15 cellular contexts compared by ENCODE assay signal in the genomic region with DNA sequence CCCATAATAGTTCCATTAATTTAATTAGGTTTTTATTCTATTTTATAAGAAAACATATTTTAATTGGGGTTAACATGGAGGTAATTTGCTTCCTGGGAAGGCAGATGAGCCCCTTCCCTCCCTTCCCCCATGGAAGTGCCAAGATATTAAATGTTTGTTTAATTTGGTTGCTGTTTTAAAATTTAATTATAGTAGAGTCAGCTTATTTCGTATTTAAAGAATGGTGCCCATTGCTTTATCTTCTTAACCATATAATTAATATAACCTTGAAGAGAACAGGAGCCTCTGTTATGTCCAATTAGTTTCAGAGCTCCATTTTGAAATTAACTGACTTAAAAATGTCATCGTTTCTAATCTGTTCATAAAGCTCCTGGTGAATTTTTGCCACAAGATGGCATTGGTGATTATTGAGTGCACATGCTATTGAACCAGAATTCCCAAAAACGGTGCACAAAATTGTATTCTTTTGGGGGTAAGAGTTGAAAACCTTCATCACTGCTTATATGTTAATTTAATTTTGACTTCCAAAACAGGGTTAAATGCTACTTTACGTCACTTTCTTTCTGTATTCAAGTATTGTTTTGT. TPM values are rescaled to one million over a fixed set of nuclear protein-coding genes. Genes with fewer than 3 reads are reported as not detected.
DNase-seq lines count a peak whose midpoint lies in the region; ATAC-seq and TF ChIP-seq lines count a peak whose summit lies in the region.
"Had no signal": no experiment of that assay in that cellular context is flagged by ENCODE, and none has a peak within 500 bp of the region (broad histone marks: within the 10 kb centered on the region; RNA-seq: fewer than 3 reads in every experiment).

No MANE protein-coding gene starts in this region.

- H3K4me3 ChIP-seq in AG04449 (ENCODE audit: low read depth, low read length): no peak overlapping the region
- H3K4me3 ChIP-seq in astrocyte of the cerebellum (ENCODE audit: low read depth, low read length): no peak overlapping the region
- no peak overlapping the region for H3K4me3 ChIP-seq in transverse colon
- H3K4me3 ChIP-seq: GM23338, thoracic aorta had no signal

- ATAC-seq in Right ventricle myocardium superior (ENCODE audit: poor library complexity): no peak
- ATAC-seq: GM23338, right cardiac atrium, T-cell had no signal

- POLR2A ChIA-PET in AG04449 (lab: Yijun Ruan, JAX): no interaction called here

- WGBS in transverse colon (ENCODE audit: low coverage in 1 of 2), 2 donors: 51 to 67% methylated on average over 4 of the region's 4 CpGs

- intact Hi-C loops in transverse colon (cut with DNase I; ENCODE audit: low total_unique reads) (no loop called here), Right ventricle myocardium superior (cut with DNase I) (no loop called here)

- H3K36me3 ChIP-seq in transverse colon: no peaks in the 10 kb centered on the region
- H3K36me3 ChIP-seq: thoracic aorta had no signal

- CTCF ChIA-PET in AG04449 (lab: Yijun Ruan, JAX): interaction anchor here (0.6 to 3.4 kb wide), 33 partner anchors 10 to 736 kb away, joined by 3 to 25 read pairs (median 3); no protein-coding TSS in a partner anchor

- peaks cover 0 to 30% (median 3%) of the 10 kb centered on the region in 4 donors for H3K4me1 ChIP-seq in transverse colon

- DNase-seq in AG04449 (ENCODE audit: low read depth, low spot score) (no peak), astrocyte of the cerebellum (ENCODE audit: low read depth) (no peak), left kidney (ENCODE audit: low read depth, low spot score) (peak; percentile 29), transverse colon (no peak), Right ventricle myocardium superior (no peak)
- no peak for DNase-seq in activated naive CD4-positive, alpha-beta T cell treated with anti-CD3 and anti-CD28 coated beads, Interleukin-2, amount 50 U/mL, for 16 hours
- DNase-seq in stimulated activated CD4-positive, alpha-beta T cell treated with anti-CD3 and anti-CD28 coated beads, Interleukin-15, amount 100 ng/mL, for 24 hours: no peak
- DNase-seq: activated effector memory CD4-positive, alpha-beta T cell treated with anti-CD3 and anti-CD28 coated beads, Interleukin-2, amount 50 U/mL, for 16 hours; CD4-positive, CD25-positive, alpha-beta regulatory T cell; cortex of kidney; right cardiac atrium; T-cell had no signal

- H3K27me3 ChIP-seq in transverse colon: no peaks in the 10 kb centered on the region

- TF ChIP-seq EP300 in transverse colon (IDR thresholded peaks at IDR 0.05; ENCODE audit: low read depth): no peak

- TF ChIP-seq CTCF in AG04449 (IDR thresholded peaks at IDR 0.05; ENCODE audit: insufficient read depth, low read length, missing control alignments) (peak; percentile 26), LNCAP (IDR thresholded peaks at IDR 0.05) (peak; percentile 50), astrocyte of the cerebellum (IDR thresholded peaks at IDR 0.05; ENCODE audit: low read depth, low read length, missing control alignments) (peak; percentile 33), transverse colon (IDR thresholded peaks at IDR 0.05) (peak in 1 of 5 experiments; percentile 13)

- no peak for TF ChIP-seq POLR2A in transverse colon (IDR thresholded peaks at IDR 0.05)

- in situ Hi-C loops in astrocyte of the cerebellum (cut with HindIII; ENCODE audit: low sequenced_read_pairs) (no loop called here), transverse colon (cut with MboI; ENCODE audit: low pct_ligation_motif_present in 1 of 4, low pct_unique_long_range_greater_than_20kb in 1 of 4, low sequenced_read_pairs in 3 of 4) (no loop called here)

- H3K27ac ChIP-seq in transverse colon: no peak overlapping the region
- H3K27ac ChIP-seq: thoracic aorta had no signal

- H3K9me3 ChIP-seq in transverse colon: no peaks in the 10 kb centered on the region
- H3K9me3 ChIP-seq: thoracic aorta had no signal

RNA-seq across cellular contexts. Expression of a gene that starts 26.0 kb away (rescaled TPM):
- total RNA-seq in transverse colon: 10 to 100 TPM in 3 of 4 donors, 1 to 10 TPM in 1; 9.4 to 23.5 (median 15.6) TPM
- total RNA-seq in Right ventricle myocardium superior: 24.1 TPM

RNA-seq across cellular contexts. Expression of a gene that starts 45.2 kb away (rescaled TPM):
- total RNA-seq in transverse colon: 10 to 100 TPM in 2 of 4 donors, 1 to 10 TPM in 2; 4.0 to 24.3 (median 8.7) TPM
- total RNA-seq in Right ventricle myocardium superior: 15.7 TPM
